ENCODE assay signal across 8 cellular contexts in the genomic region with DNA sequence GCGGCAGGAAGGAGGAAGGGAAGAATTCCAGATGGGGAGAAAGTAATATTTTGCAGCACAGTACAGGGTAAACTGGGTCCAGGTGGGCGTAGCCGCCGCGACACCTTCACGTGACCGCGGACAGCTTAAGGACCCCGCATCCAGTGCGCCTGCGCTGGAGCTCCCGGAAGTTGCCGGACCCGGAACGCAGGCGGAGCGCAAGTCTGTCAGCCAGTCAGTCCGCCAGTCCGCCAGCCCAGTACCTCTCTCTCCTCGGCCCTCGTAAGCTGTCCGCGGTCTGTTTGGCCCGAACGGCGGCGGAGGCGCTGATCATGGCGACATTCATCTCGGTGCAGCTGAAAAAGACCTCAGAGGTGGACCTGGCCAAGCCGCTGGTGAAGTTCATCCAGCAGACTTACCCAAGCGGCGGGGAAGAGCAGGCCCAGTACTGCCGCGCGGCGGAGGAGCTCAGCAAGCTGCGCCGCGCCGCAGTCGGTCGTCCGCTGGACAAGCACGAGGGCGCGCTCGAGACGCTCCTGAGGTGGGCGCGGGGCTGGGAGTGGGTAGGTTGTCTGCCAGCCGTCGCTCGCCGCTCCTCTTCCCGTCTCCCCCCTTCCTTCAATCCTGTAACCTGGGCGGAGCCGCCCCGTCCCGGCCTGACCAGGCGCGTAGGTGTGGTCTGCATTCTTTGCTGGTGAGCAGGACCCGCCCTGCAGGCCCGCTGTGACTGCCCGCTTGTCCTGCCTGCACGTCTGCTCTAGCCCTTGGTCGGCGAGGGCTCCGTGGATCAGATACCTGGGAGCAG. TPM values are rescaled to one million over a fixed set of nuclear protein-coding genes. Genes with fewer than 3 reads are reported as not detected.
A peak's percentile ranks its signal among the peaks of the same experiment; 100 is the strongest.
DNase-seq lines count a peak whose midpoint lies in the region; ATAC-seq, FAIRE-seq and TF ChIP-seq lines count a peak whose summit lies in the region.

A gene with protein sequence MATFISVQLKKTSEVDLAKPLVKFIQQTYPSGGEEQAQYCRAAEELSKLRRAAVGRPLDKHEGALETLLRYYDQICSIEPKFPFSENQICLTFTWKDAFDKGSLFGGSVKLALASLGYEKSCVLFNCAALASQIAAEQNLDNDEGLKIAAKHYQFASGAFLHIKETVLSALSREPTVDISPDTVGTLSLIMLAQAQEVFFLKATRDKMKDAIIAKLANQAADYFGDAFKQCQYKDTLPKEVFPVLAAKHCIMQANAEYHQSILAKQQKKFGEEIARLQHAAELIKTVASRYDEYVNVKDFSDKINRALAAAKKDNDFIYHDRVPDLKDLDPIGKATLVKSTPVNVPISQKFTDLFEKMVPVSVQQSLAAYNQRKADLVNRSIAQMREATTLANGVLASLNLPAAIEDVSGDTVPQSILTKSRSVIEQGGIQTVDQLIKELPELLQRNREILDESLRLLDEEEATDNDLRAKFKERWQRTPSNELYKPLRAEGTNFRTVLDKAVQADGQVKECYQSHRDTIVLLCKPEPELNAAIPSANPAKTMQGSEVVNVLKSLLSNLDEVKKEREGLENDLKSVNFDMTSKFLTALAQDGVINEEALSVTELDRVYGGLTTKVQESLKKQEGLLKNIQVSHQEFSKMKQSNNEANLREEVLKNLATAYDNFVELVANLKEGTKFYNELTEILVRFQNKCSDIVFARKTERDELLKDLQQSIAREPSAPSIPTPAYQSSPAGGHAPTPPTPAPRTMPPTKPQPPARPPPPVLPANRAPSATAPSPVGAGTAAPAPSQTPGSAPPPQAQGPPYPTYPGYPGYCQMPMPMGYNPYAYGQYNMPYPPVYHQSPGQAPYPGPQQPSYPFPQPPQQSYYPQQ (plus strand): TSS at position 213 of the 784 bp plus-strand sequence. CDS start 99 bp downstream, at position 312.

- POLR2A ChIA-PET in H1 (lab: Charles Lee; ENCODE audit: partially characterized antibody), result interaction anchor here (0.6 to 1.8 kb wide), 12 partner anchors 9 to 420 kb away, joined by 3 to 9 read pairs (median 3); a partner anchor contains a TSS

- H4K5ac ChIP-seq in H1 (ENCODE audit: insufficient read length, low read depth, low read length), result peak within 1 kb of the TSS; percentile 92
- no peak within 1 kb of the TSS for H4K5ac ChIP-seq in mesendoderm (ENCODE audit: low read length)

- H3K27me3 ChIP-seq in H1 (replicated peaks in 1 of 4; ENCODE audit: control insufficient read depth in 3 of 4, extremely low read depth in 1 of 4, insufficient read depth in 3 of 4, low read length in 3 of 4), result no peaks in the 10 kb centered on the region
- H3K27me3 ChIP-seq in mesendoderm (ENCODE audit: insufficient read depth, low read length, poor library complexity), result no peaks in the 10 kb centered on the region

- H2BK15ac ChIP-seq in H1 (ENCODE audit: low read length) (no peak within 1 kb of the TSS), mesendoderm (replicated peaks; ENCODE audit: low read depth) (no peak within 1 kb of the TSS)

- peak in 1 of 2 experiments; percentile 12; a peak in 1 of 3 replicates for TF ChIP-seq EP300 in H1 (IDR thresholded peaks at IDR 0.05; ENCODE audit: borderline replicate concordance in 1 of 2, low read depth in 2 of 2, low read length in 2 of 2)

- 1% methylated on average over 55 of the region's 69 CpGs; no CpG with 5 or more reads in 1 of the 2 experiments for WGBS in H1 (ENCODE audit: extremely low coverage in 1 of 2, insufficient coverage in 1 of 2, insufficient read length in 1 of 2, insufficient replicate concordance in 2 of 2, low coverage in 1 of 2, low lambda C conversion rate in 2 of 2, missing lambda C conversion rate in 1 of 2), 2 experiments
- WGBS in mesendoderm (ENCODE audit: extremely low coverage, insufficient coverage, low lambda C conversion rate), result no CpG with 5 or more reads among the region's 69 CpGs

- H3K4me3 ChIP-seq in H1 (ENCODE audit: extremely low read depth in 1 of 4, insufficient read depth in 2 of 4, low read depth in 3 of 4, low read length in 4 of 4), result peak within 1 kb of the TSS; percentile 81 to 100 (median 89)
- peak within 1 kb of the TSS; percentile 77 for H3K4me3 ChIP-seq in mesendoderm (ENCODE audit: low read length)

- H3K79me2 ChIP-seq in H1 (ENCODE audit: control insufficient read depth in 1 of 2, insufficient read depth in 2 of 2, low read length in 2 of 2), result peaks cover 0 to 49% of the 10 kb centered on the region in 2 experiments; a peak in 3 of 4 replicates
- peaks cover 12% of the 10 kb centered on the region for H3K79me2 ChIP-seq in mesendoderm (ENCODE audit: control insufficient read depth, insufficient read depth, low read length)

- FAIRE-seq in H1 (lab: Jason Lieb, UNC), result no peak

- H3K79me1 ChIP-seq in H1 (ENCODE audit: low read depth, low read length), result no peaks in the 10 kb centered on the region
- peaks cover 10% of the 10 kb centered on the region for H3K79me1 ChIP-seq in mesendoderm (ENCODE audit: low read length)

- H2BK12ac ChIP-seq in H1 (ENCODE audit: low read depth, low read length), result no peak within 1 kb of the TSS

- TF ChIP-seq POLR2A in H1 (IDR thresholded peaks at IDR 0.05; ENCODE audit: control extremely low read depth in 1 of 2, low read depth in 2 of 2, low read length in 2 of 2), result peak; percentile 77 to 91

- H2AK5ac ChIP-seq in H1 (ENCODE audit: low read depth, low read length) (no peak within 1 kb of the TSS), mesendoderm (ENCODE audit: low read length) (no peak within 1 kb of the TSS)

- H3K9me3 ChIP-seq in H1 (ENCODE audit: insufficient read depth in 2 of 2, low read depth in 1 of 2, low read length in 1 of 2), result no peaks in the 10 kb centered on the region

- no peak within 1 kb of the TSS for H3K14ac ChIP-seq in H1 (ENCODE audit: insufficient read length)

- H3K27ac ChIP-seq in H1 (ENCODE audit: low read depth, low read length) (peak within 1 kb of the TSS; percentile 80), mesendoderm (ENCODE audit: low read depth, low read length) (peak within 1 kb of the TSS; percentile 92)

- CTCF ChIA-PET in H1 (lab: Charles Lee; ENCODE audit: partially characterized antibody), result interaction anchor here (0.7 to 2.9 kb wide), 8 partner anchors 8 to 162 kb away, joined by 3 to 9 read pairs (median 4); no protein-coding TSS in a partner anchor

- H4K8ac ChIP-seq in H1 (ENCODE audit: extremely low read depth, insufficient read depth, low read length) (peak within 1 kb of the TSS; percentile 96; the same call in 1 of the 2 replicates), mesendoderm (ENCODE audit: low read depth, low read length) (no peak within 1 kb of the TSS)

- H3K36me3 ChIP-seq in H1 (ENCODE audit: control insufficient read depth in 2 of 4, insufficient read depth in 4 of 4, low read length in 3 of 4) (no peaks in the 10 kb centered on the region; a peak in 1 of 8 replicates), mesendoderm (ENCODE audit: control insufficient read depth, insufficient read depth, low read length) (no peaks in the 10 kb centered on the region)

- H3K4me2 ChIP-seq in H1 (ENCODE audit: insufficient read depth in 1 of 2, low read depth in 2 of 2, low read length in 2 of 2) (peak within 1 kb of the TSS; percentile 90 to 95), mesendoderm (ENCODE audit: low read length) (peak within 1 kb of the TSS; percentile 86)

- H3K4me1 ChIP-seq in H1 (replicated peaks in 1 of 4; ENCODE audit: control insufficient read depth in 3 of 4, insufficient read depth in 4 of 4, low read length in 3 of 4) (peaks cover 0 to 7% (median under 1%) of the 10 kb centered on the region in 4 experiments; a peak in 4 of 7 replicates), mesendoderm (ENCODE audit: control insufficient read depth, low read depth, low read length) (no peaks in the 10 kb centered on the region)

- H3K9ac ChIP-seq in H1 (replicated peaks in 1 of 4; ENCODE audit: extremely low read depth in 1 of 4, low read depth in 3 of 4, low read length in 3 of 4) (peak within 1 kb of the TSS; percentile 81 to 96 (median 92)), mesendoderm (ENCODE audit: low read length) (peak within 1 kb of the TSS; percentile 84)

- peak within 1 kb of the TSS; percentile 98 for H2AFZ ChIP-seq in H1 (ENCODE audit: low read length)

- no peak within 1 kb of the TSS for H3K23ac ChIP-seq in H1 (ENCODE audit: insufficient read length)
- H3K23ac ChIP-seq in mesendoderm (ENCODE audit: low read length), result no peak within 1 kb of the TSS

- H3K18ac ChIP-seq in H1 (ENCODE audit: extremely low read depth, low read length) (peak within 1 kb of the TSS; percentile 60), mesendoderm (ENCODE audit: low read length) (peak within 1 kb of the TSS; percentile 40)

- peak; percentile 65 for DNase-seq in COR-L47 (lab: John Stamatoyannopoulos, UW)
- peak; percentile 85 for DNase-seq in HS-27A (ENCODE audit: low read depth)
- DNase-seq in NOMO-1 treated with DMSO at 0.1 percent for 48 hours (lab: John Stamatoyannopoulos, UW; ENCODE audit: unreplicated experiment), result peak; percentile 86
- DNase-seq in activated CD8-positive, alpha-beta memory T cell treated with anti-CD3 and anti-CD28 coated beads for 48 hours (ENCODE audit: low read depth in 2 of 3, low spot score in 2 of 3), result peak; percentile 80 to 87 (median 83)
- DNase-seq in H1 (ENCODE audit: low read depth in 1 of 2, low spot score in 2 of 2), result peak; percentile 78 to 93
- peak; percentile 97 for DNase-seq in mesendoderm
- peak; percentile 71 for DNase-seq in stimulated activated CD8-positive, alpha-beta memory T cell treated with anti-CD3 and anti-CD28 coated beads, Interleukin-15, amount 100 ng/mL, for 1 hour (ENCODE audit: low read depth)

- H2BK5ac ChIP-seq in H1 (ENCODE audit: low read depth, low read length), result peak within 1 kb of the TSS; percentile 76
- peak within 1 kb of the TSS; percentile 54 for H2BK5ac ChIP-seq in mesendoderm (ENCODE audit: low read length)

- H2BK120ac ChIP-seq in H1 (replicated peaks; ENCODE audit: low read depth, low read length) (no peak within 1 kb of the TSS), mesendoderm (ENCODE audit: low read depth, low read length) (no peak within 1 kb of the TSS)

- TF ChIP-seq RAD21 in H1 (IDR thresholded peaks at IDR 0.05 in 1 of 2, conservative IDR thresholded peaks at IDR 0.05 in 1 of 2; ENCODE audit: low read depth in 2 of 2, low read length in 2 of 2), result no peak

- peak; percentile 91 for ATAC-seq in GM19467 (IDR thresholded peaks at IDR 0.05; ENCODE audit: unreplicated experiment)

- H3K23me2 ChIP-seq in H1 (ENCODE audit: low read depth, low read length), result peaks cover 4% of the 10 kb centered on the region

- peak within 1 kb of the TSS; percentile 27 for H3K4ac ChIP-seq in H1 (replicated peaks; ENCODE audit: insufficient read length, low read depth, low read length)
- H3K4ac ChIP-seq in mesendoderm (ENCODE audit: low read depth, low read length), result no peak within 1 kb of the TSS

- H4K91ac ChIP-seq in H1 (replicated peaks; ENCODE audit: insufficient read length, low read length), result peak within 1 kb of the TSS; percentile 83

- no peaks in the 10 kb centered on the region for H4K20me1 ChIP-seq in H1 (replicated peaks in 1 of 2; ENCODE audit: control insufficient read depth in 1 of 2, insufficient read depth in 2 of 2, low read length in 2 of 2)

- H3K56ac ChIP-seq in H1 (replicated peaks; ENCODE audit: insufficient read length, low read depth, low read length) (peak within 1 kb of the TSS; percentile 83), mesendoderm (ENCODE audit: low read length) (peak within 1 kb of the TSS; percentile 94)

- peak in 1 of 3 experiments; percentile 0; a peak in 1 of 4 replicates for TF ChIP-seq CTCF in H1 (IDR thresholded peaks at IDR 0.05; ENCODE audit: control extremely low read depth in 1 of 3, insufficient read depth in 1 of 3, low read depth in 1 of 3, low read length in 3 of 3)

- no peak within 1 kb of the TSS for H2BK20ac ChIP-seq in H1 (ENCODE audit: low read length)

RNA-seq across cellular contexts. Expression of the gene that starts here (rescaled TPM):
- total RNA-seq in H1 (2021; fragmentation: NEBNext Ultra II Directional; extraction: Animal tissue kit (Norgen Biotek cat#: 25700)), result 136 and 155 TPM in 2 replicates
- 61.7 and 107 TPM in 2 replicates for polyA plus RNA-seq in H1 (2011; rRNA removed)
- 60.4 TPM for polyA plus RNA-seq in H1 (2011; cell fraction: cytosol; rRNA removed)
- polyA plus RNA-seq in H1 (2011; cell fraction: nucleus; rRNA removed), result 127 TPM
- polyA plus RNA-seq in H1 (2012, experiment 1 of 2), result 67.7 to 92.3 TPM (median 81.6 TPM) in 4 replicates
- polyA plus RNA-seq in H1 (2012, experiment 2 of 2), result 7.0 TPM
- polyA plus RNA-seq in H1 (2013, experiment 1 of 2), result 60.8 TPM
- polyA plus RNA-seq in H1 (2013, experiment 2 of 2), result 60.6 TPM
- polyA minus RNA-seq in H1 (2011; rRNA and poly(A)+ RNA removed), result 83.9 and 86.3 TPM in 2 replicates
- 162 TPM for polyA minus RNA-seq in H1 (2011; cell fraction: cytosol; rRNA and poly(A)+ RNA removed)
- polyA minus RNA-seq in H1 (2011; cell fraction: nucleus; rRNA and poly(A)+ RNA removed), result 150 TPM
- 77.6 TPM for polyA plus RNA-seq in mesendoderm (2013, experiment 1 of 2)
- polyA plus RNA-seq in mesendoderm (2013, experiment 2 of 2), result 82.4 TPM

Comparison
In these comparisons a context has a peak if more than half of its experiments do, and no peak if none do; other contexts are left out.
1. Peak in every context shown above with its lines: DNase-seq, ATAC-seq, H3K4me3 ChIP-seq and H3K27ac ChIP-seq.